ENCODE assay signal across 19 cellular contexts in genomic region chr17:9044796-9045470, GRCh38. TPM values are rescaled to one million over a fixed set of nuclear protein-coding genes. Genes with fewer than 3 reads are reported as not detected.
DNase-seq lines count a peak whose midpoint lies in the region; ATAC-seq and TF ChIP-seq lines count a peak whose summit lies in the region.
"Had no signal": no experiment of that assay in that cellular context is flagged by ENCODE, and none has a peak within 500 bp of the region (broad histone marks: within the 10 kb centered on the region; RNA-seq: fewer than 3 reads in every experiment).

No MANE protein-coding gene starts in this region.

- TF ChIP-seq CTCF in transverse colon (IDR thresholded peaks at IDR 0.05) (no peak), Calu3 (IDR thresholded peaks at IDR 0.05; ENCODE audit: unreplicated experiment) (no peak)

- no TSS peak for BruUV-seq in Calu3 (replicated peaks; lab: Mats Ljungman, UMichigan)

- CTCF ChIA-PET in Calu3 (lab: Charles Lee): no interaction called here

- intact Hi-C loops in transverse colon (cut with DNase I; ENCODE audit: low total_unique reads): no loop called here
- intact Hi-C loops in Calu3 (cut with micrococcal nuclease; ENCODE audit: unreplicated experiment): no loop called here

- H3K9me3 ChIP-seq in muscle layer of duodenum (ENCODE audit: control insufficient read depth in 1 of 2, low read length in 2 of 2) (peaks cover 0 to 4% of the 10 kb centered on the region in 2 donors), transverse colon (peaks cover 0 to 3% of the 10 kb centered on the region in 2 donors)

- no peak for ATAC-seq in GM19395 (IDR thresholded peaks at IDR 0.05; ENCODE audit: unreplicated experiment)
- ATAC-seq: Panc1, T-helper 17 cell had no signal

- in situ Hi-C loops in transverse colon (cut with MboI; ENCODE audit: low pct_ligation_motif_present in 1 of 4, low pct_unique_long_range_greater_than_20kb in 1 of 4, low sequenced_read_pairs in 3 of 4): no loop called here

- no peaks in the 10 kb centered on the region for H3K9me3 Mint-ChIP-seq in Calu3 (ENCODE audit: low read depth, unreplicated experiment)

- H3K27me3 ChIP-seq in muscle layer of duodenum (ENCODE audit: low read depth, low read length): no peaks in the 10 kb centered on the region
- no peaks in the 10 kb centered on the region for H3K27me3 ChIP-seq in transverse colon
- H3K27me3 ChIP-seq: breast epithelium had no signal

- H3K27ac ChIP-seq in muscle layer of duodenum (ENCODE audit: low read length): peak overlapping the region; percentile 3
- peak overlapping the region in 2 of 4 donors; percentile 24 to 36 for H3K27ac ChIP-seq in transverse colon
- H3K27ac ChIP-seq: breast epithelium, VCaP had no signal

- no peak overlapping the region for H3K27ac Mint-ChIP-seq in Calu3 (ENCODE audit: unreplicated experiment)
- H3K27ac Mint-ChIP-seq: CD4-positive, alpha-beta memory T cell; T-helper 17 cell had no signal

- H3K4me1 ChIP-seq in muscle layer of duodenum (ENCODE audit: control insufficient read depth in 1 of 2, insufficient read depth in 2 of 2, low read length in 2 of 2) (peaks cover 9% of the 10 kb centered on the region in 2 donors), transverse colon (peaks cover 0 to 5% (median 0%) of the 10 kb centered on the region in 4 donors)
- H3K4me1 ChIP-seq: breast epithelium had no signal

- H3K4me3 ChIP-seq in muscle layer of duodenum (ENCODE audit: low read depth in 1 of 2, low read length in 2 of 2) (no peak overlapping the region), transverse colon (no peak overlapping the region)
- H3K4me3 ChIP-seq: breast epithelium, lung had no signal

- no peak for TF ChIP-seq EP300 in transverse colon (IDR thresholded peaks at IDR 0.05; ENCODE audit: low read depth)

- H3K27me3 Mint-ChIP-seq in Calu3 (ENCODE audit: unreplicated experiment): peaks cover 13% of the 10 kb centered on the region

- H3K4me3 Mint-ChIP-seq in Calu3 (ENCODE audit: low read depth, unreplicated experiment): no peak overlapping the region
- H3K4me3 Mint-ChIP-seq: CD4-positive, alpha-beta memory T cell; T-helper 17 cell had no signal

- DNase-seq in Ammon's horn (ENCODE audit: low spot score): peak; percentile 24
- DNase-seq in NCI-H1694 (lab: John Stamatoyannopoulos, UW): peak; percentile 98
- DNase-seq in cerebellar cortex (ENCODE audit: low spot score): peak; percentile 20
- DNase-seq in NCI-H748 (lab: John Stamatoyannopoulos, UW; ENCODE audit: unreplicated experiment): no peak
- no peak for DNase-seq in transverse colon
- DNase-seq in Calu3: no peak
- DNase-seq: activated effector memory CD4-positive, alpha-beta T cell treated with anti-CD3 and anti-CD28 coated beads, Interleukin-2, amount 50 U/mL, for 16 hours; CD4-positive, alpha-beta memory T cell; DMS79; Kasumi-1; NCI-H1105; NCI-H774; T-helper 17 cell had no signal

- no peaks in the 10 kb centered on the region for H3K4me1 Mint-ChIP-seq in Calu3 (ENCODE audit: low read depth, unreplicated experiment)
- H3K4me1 Mint-ChIP-seq: CD4-positive, alpha-beta memory T cell; T-helper 17 cell had no signal

- no peaks in the 10 kb centered on the region for H3K36me3 Mint-ChIP-seq in Calu3 (ENCODE audit: insufficient read depth, unreplicated experiment)
- H3K36me3 Mint-ChIP-seq: CD4-positive, alpha-beta memory T cell had no signal

- no peaks in the 10 kb centered on the region for H3K36me3 ChIP-seq in muscle layer of duodenum (ENCODE audit: control insufficient read depth in 1 of 2, insufficient read depth in 2 of 2, low read length in 2 of 2)
- H3K36me3 ChIP-seq in transverse colon: no peaks in the 10 kb centered on the region
- H3K36me3 ChIP-seq: breast epithelium had no signal

- 29 to 46% methylated on average over 10 to 11 of the region's 11 CpGs for WGBS in transverse colon (ENCODE audit: low coverage in 1 of 2), 2 donors

- no peak for TF ChIP-seq POLR2A in transverse colon (IDR thresholded peaks at IDR 0.05)

RNA-seq across cellular contexts. Expression of gene NTN1, which starts 23.6 kb away (rescaled TPM):
- total RNA-seq in transverse colon (10 to 100 TPM in 1 of 4 donors, 1 to 10 TPM in 3; 3.6 to 20.6 (median 7.2) TPM), Calu3 (2022) (0.69 and 0.94 TPM in 2 replicates)
- total RNA-seq: CD4-positive, alpha-beta memory T cell had no signal

Comparison
In these comparisons a context has a peak if more than half of its experiments do, and no peak if none do; other contexts are left out.
1. DNase-seq: peak in Ammon's horn (single experiment), NCI-H1694 (single experiment) and cerebellar cortex (single experiment); none in NCI-H748 (single experiment), transverse colon (single experiment) and Calu3 (single experiment).